1 cellular context compared by ENCODE assay signal in the genomic region with DNA sequence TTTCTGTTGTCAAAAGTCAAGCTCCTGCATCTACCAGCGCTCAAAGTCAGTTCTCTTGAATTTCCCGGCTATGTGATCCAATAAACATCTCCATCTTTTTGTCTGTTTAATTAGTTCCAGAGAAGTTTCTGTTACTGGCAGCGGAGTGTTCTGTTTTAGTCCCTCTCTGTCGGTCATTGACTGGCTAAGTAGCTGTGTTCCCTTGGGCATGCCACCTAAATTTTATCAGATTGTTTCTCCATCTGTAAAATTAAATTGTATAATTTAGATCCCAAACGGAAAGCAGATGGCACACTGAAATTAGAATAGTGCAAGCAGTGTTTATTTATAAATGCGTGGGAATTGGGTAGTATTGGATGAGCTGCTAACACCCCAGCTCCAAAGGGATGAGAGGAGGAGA.
TF ChIP-seq lines count a peak whose summit lies in the region.

No MANE protein-coding gene starts in this region.

TF ChIP-seq in H1, 55 proteins besides CTCF, POLR2A, EP300 and RAD21 (continued from another document):
- TF ChIP-seq, protein P1, sequence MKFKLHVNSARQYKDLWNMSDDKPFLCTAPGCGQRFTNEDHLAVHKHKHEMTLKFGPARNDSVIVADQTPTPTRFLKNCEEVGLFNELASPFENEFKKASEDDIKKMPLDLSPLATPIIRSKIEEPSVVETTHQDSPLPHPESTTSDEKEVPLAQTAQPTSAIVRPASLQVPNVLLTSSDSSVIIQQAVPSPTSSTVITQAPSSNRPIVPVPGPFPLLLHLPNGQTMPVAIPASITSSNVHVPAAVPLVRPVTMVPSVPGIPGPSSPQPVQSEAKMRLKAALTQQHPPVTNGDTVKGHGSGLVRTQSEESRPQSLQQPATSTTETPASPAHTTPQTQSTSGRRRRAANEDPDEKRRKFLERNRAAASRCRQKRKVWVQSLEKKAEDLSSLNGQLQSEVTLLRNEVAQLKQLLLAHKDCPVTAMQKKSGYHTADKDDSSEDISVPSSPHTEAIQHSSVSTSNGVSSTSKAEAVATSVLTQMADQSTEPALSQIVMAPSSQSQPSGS (IDR thresholded peaks at IDR 0.05; ENCODE audit: low read length), result no peak
- TF ChIP-seq BCL11A (IDR thresholded peaks at IDR 0.05; ENCODE audit: low read depth in 2 of 2, low read length in 2 of 2) (no peak), CBX8 (IDR thresholded peaks at IDR 0.05; ENCODE audit: borderline replicate concordance, low read depth, low read length) (no peak), YY1 (IDR thresholded peaks at IDR 0.05; ENCODE audit: low read depth, low read length) (no peak), CTBP2 (IDR thresholded peaks at IDR 0.05; ENCODE audit: borderline replicate concordance, insufficient read depth, insufficient read length, low read length) (no peak), RBBP5 (IDR thresholded peaks at IDR 0.05; ENCODE audit: borderline replicate concordance, low read depth, low read length) (no peak), KDM1A (IDR thresholded peaks at IDR 0.05; ENCODE audit: borderline replicate concordance, low read length) (no peak)
TF ChIP-seq in H1: peak in this region for 0.
